In genomic region chr17:4972322-4972721, GRCh38 we compare ENCODE assay signal across 1 cellular context.
TF ChIP-seq lines count a peak whose summit lies in the region.

No MANE protein-coding gene starts in this region.

TF ChIP-seq in GM23338, 12 proteins besides CTCF, POLR2A, EP300 and RAD21 (continued from another document):
- TF ChIP-seq ZNF462 (CRISPR knock-in tag; IDR thresholded peaks at IDR 0.05), result no peak
